Comparison of ENCODE assay signal across 2 cellular contexts in genomic region chr1:201171063-201172036, GRCh38.
A peak's percentile ranks its signal among the peaks of the same experiment; 100 is the strongest.
TF ChIP-seq lines count a peak whose summit lies in the region.

No MANE protein-coding gene starts in this region.

TF ChIP-seq in Ishikawa, 13 proteins besides CTCF, POLR2A, EP300 and RAD21:
- TF ChIP-seq, protein P1, sequence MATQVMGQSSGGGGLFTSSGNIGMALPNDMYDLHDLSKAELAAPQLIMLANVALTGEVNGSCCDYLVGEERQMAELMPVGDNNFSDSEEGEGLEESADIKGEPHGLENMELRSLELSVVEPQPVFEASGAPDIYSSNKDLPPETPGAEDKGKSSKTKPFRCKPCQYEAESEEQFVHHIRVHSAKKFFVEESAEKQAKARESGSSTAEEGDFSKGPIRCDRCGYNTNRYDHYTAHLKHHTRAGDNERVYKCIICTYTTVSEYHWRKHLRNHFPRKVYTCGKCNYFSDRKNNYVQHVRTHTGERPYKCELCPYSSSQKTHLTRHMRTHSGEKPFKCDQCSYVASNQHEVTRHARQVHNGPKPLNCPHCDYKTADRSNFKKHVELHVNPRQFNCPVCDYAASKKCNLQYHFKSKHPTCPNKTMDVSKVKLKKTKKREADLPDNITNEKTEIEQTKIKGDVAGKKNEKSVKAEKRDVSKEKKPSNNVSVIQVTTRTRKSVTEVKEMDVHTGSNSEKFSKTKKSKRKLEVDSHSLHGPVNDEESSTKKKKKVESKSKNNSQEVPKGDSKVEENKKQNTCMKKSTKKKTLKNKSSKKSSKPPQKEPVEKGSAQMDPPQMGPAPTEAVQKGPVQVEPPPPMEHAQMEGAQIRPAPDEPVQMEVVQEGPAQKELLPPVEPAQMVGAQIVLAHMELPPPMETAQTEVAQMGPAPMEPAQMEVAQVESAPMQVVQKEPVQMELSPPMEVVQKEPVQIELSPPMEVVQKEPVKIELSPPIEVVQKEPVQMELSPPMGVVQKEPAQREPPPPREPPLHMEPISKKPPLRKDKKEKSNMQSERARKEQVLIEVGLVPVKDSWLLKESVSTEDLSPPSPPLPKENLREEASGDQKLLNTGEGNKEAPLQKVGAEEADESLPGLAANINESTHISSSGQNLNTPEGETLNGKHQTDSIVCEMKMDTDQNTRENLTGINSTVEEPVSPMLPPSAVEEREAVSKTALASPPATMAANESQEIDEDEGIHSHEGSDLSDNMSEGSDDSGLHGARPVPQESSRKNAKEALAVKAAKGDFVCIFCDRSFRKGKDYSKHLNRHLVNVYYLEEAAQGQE (IDR thresholded peaks at IDR 0.05; ENCODE audit: low read depth) = no peak
- TF ChIP-seq, protein P2, sequence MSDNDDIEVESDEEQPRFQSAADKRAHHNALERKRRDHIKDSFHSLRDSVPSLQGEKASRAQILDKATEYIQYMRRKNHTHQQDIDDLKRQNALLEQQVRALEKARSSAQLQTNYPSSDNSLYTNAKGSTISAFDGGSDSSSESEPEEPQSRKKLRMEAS (IDR thresholded peaks at IDR 0.05) = no peak
- TF ChIP-seq NFIC (IDR thresholded peaks at IDR 0.05) (peak; percentile 77), CREB1 (IDR thresholded peaks at IDR 0.05; ENCODE audit: low read depth) (peak; percentile 52; the same call in 1 of the 2 replicates), USF1 (IDR thresholded peaks at IDR 0.05) (no peak), ZBTB7A (IDR thresholded peaks at IDR 0.05; ENCODE audit: low read depth) (no peak; the same call in none of the 2 replicates), EGR1 (IDR thresholded peaks at IDR 0.05) (no peak), CEBPB (IDR thresholded peaks at IDR 0.05) (no peak), TEAD4 (IDR thresholded peaks at IDR 0.05) (no peak; the same call in 1 of the 2 replicates), TAF1 (IDR thresholded peaks at IDR 0.05; ENCODE audit: low read depth) (peak; percentile 9; the same call in 1 of the 2 replicates), FOXM1 (IDR thresholded peaks at IDR 0.05; ENCODE audit: borderline replicate concordance, low read depth) (no peak), TCF12 (IDR thresholded peaks at IDR 0.05; ENCODE audit: low read depth) (peak; percentile 82), YY1 (IDR thresholded peaks at IDR 0.05; ENCODE audit: low read depth) (no peak)

TF ChIP-seq in K562, 482 proteins besides CTCF, POLR2A, EP300 and RAD21 (continued from another document and continues in another):
- TF ChIP-seq, protein P3, sequence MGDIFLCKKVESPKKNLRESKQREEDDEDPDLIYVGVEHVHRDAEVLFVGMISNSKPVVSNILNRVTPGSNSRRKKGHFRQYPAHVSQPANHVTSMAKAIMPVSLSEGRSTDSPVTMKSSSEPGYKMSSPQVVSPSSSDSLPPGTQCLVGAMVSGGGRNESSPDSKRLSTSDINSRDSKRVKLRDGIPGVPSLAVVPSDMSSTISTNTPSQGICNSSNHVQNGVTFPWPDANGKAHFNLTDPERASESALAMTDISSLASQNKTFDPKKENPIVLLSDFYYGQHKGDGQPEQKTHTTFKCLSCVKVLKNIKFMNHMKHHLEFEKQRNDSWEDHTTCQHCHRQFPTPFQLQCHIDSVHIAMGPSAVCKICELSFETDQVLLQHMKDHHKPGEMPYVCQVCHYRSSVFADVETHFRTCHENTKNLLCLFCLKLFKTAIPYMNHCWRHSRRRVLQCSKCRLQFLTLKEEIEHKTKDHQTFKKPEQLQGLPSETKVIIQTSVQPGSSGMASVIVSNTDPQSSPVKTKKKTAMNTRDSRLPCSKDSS (IDR thresholded peaks at IDR 0.05; ENCODE audit: low read depth, partially characterized antibody) = no peak
- TF ChIP-seq ZSCAN32 (CRISPR knock-in tag; IDR thresholded peaks at IDR 0.05) = no peak
- TF ChIP-seq, protein P4, sequence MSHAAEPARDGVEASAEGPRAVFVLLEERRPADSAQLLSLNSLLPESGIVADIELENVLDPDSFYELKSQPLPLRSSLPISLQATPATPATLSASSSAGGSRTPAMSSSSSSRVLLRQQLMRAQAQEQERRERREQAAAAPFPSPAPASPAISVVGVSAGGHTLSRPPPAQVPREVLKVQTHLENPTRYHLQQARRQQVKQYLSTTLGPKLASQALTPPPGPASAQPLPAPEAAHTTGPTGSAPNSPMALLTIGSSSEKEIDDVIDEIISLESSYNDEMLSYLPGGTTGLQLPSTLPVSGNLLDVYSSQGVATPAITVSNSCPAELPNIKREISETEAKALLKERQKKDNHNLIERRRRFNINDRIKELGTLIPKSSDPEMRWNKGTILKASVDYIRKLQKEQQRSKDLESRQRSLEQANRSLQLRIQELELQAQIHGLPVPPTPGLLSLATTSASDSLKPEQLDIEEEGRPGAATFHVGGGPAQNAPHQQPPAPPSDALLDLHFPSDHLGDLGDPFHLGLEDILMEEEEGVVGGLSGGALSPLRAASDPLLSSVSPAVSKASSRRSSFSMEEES (CRISPR knock-in tag; IDR thresholded peaks at IDR 0.05) = no peak
- no peak for TF ChIP-seq NFRKB (IDR thresholded peaks at IDR 0.05; ENCODE audit: low read depth)
- TF ChIP-seq, protein P5, sequence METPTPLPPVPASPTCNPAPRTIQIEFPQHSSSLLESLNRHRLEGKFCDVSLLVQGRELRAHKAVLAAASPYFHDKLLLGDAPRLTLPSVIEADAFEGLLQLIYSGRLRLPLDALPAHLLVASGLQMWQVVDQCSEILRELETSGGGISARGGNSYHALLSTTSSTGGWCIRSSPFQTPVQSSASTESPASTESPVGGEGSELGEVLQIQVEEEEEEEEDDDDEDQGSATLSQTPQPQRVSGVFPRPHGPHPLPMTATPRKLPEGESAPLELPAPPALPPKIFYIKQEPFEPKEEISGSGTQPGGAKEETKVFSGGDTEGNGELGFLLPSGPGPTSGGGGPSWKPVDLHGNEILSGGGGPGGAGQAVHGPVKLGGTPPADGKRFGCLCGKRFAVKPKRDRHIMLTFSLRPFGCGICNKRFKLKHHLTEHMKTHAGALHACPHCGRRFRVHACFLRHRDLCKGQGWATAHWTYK (CRISPR knock-in tag; IDR thresholded peaks at IDR 0.05) = no peak
- no peak for TF ChIP-seq PRPF4 (IDR thresholded peaks at IDR 0.05; ENCODE audit: insufficient read depth, low read depth, low read length, poor library complexity, severe bottlenecking)
- TF ChIP-seq ZNF76 (CRISPR knock-in tag; IDR thresholded peaks at IDR 0.05; ENCODE audit: borderline replicate concordance) = no peak
- no peak for TF ChIP-seq ZFPM2 (CRISPR knock-in tag; IDR thresholded peaks at IDR 0.05)
- no peak for TF ChIP-seq BCLAF1 (IDR thresholded peaks at IDR 0.05; ENCODE audit: borderline replicate concordance in 1 of 2, control insufficient read depth in 1 of 2, low read depth in 2 of 2, low read length in 1 of 2)
- no peak for TF ChIP-seq BCL6 (CRISPR knock-in tag; IDR thresholded peaks at IDR 0.05)
- TF ChIP-seq KLF13 (tag; IDR thresholded peaks at IDR 0.05; ENCODE audit: borderline replicate concordance, low read depth) = peak; percentile 65; the same call in 1 of the 2 replicates
- TF ChIP-seq, protein P6, sequence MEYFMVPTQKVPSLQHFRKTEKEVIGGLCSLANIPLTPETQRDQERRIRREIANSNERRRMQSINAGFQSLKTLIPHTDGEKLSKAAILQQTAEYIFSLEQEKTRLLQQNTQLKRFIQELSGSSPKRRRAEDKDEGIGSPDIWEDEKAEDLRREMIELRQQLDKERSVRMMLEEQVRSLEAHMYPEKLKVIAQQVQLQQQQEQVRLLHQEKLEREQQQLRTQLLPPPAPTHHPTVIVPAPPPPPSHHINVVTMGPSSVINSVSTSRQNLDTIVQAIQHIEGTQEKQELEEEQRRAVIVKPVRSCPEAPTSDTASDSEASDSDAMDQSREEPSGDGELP (CRISPR knock-in tag; IDR thresholded peaks at IDR 0.05; ENCODE audit: borderline replicate concordance) = 0 out of 2 replicates have a peak, but pooled peaks have one; percentile 22
- TF ChIP-seq ATF7 (IDR thresholded peaks at IDR 0.05) = peak; percentile 99
- TF ChIP-seq CREM (IDR thresholded peaks at IDR 0.05; ENCODE audit: low read depth) = peak; percentile 91
- TF ChIP-seq NFE2L1 (tag; IDR thresholded peaks at IDR 0.05; ENCODE audit: borderline replicate concordance, low read depth) = no peak
- TF ChIP-seq MCM7 (IDR thresholded peaks at IDR 0.05) = no peak
- TF ChIP-seq ZFX (CRISPR knock-in tag; IDR thresholded peaks at IDR 0.05) = peak; percentile 86
- TF ChIP-seq BDP1 (IDR thresholded peaks at IDR 0.05; ENCODE audit: insufficient read depth, insufficient read length) = no peak
- no peak for TF ChIP-seq ZNF124 (CRISPR knock-in tag; IDR thresholded peaks at IDR 0.05)
- no peak for TF ChIP-seq ZNF212 (CRISPR knock-in tag; IDR thresholded peaks at IDR 0.05)
- TF ChIP-seq CHD1 (IDR thresholded peaks at IDR 0.05; ENCODE audit: low read length) = no peak
- peak; percentile 50; the same call in 1 of the 2 replicates for TF ChIP-seq ZNF143 (CRISPR knock-in tag; IDR thresholded peaks at IDR 0.05)
- TF ChIP-seq NR2C1 (IDR thresholded peaks at IDR 0.05) = no peak
- no peak for TF ChIP-seq NR2C1 (tag; IDR thresholded peaks at IDR 0.05)
- no peak for TF ChIP-seq PHF21A (IDR thresholded peaks at IDR 0.05; ENCODE audit: borderline replicate concordance, low read depth)
- no peak for TF ChIP-seq SRSF9 (IDR thresholded peaks at IDR 0.05; ENCODE audit: borderline replicate concordance, low read depth, low read length)
- no peak for TF ChIP-seq RBM39 (optimal IDR thresholded peaks at IDR 0.05; ENCODE audit: low read depth, low read length)
- TF ChIP-seq PHB2 (IDR thresholded peaks at IDR 0.05; ENCODE audit: low read depth) = no peak
- peak; percentile 68; the same call in 1 of the 2 replicates for TF ChIP-seq ZBTB7A (IDR thresholded peaks at IDR 0.05; ENCODE audit: borderline replicate concordance, control insufficient read depth, low read depth, low read length)
- TF ChIP-seq DPF2 (IDR thresholded peaks at IDR 0.05) = peak; percentile 65
- 0 out of 2 replicates have a peak, but pooled peaks have one; percentile 8 for TF ChIP-seq SMAD4 (CRISPR knock-in tag; conservative IDR thresholded peaks at IDR 0.05)
- TF ChIP-seq HSF4 (CRISPR knock-in tag; IDR thresholded peaks at IDR 0.05; ENCODE audit: borderline replicate concordance) = no peak
- peak; percentile 35; the same call in 1 of the 2 replicates for TF ChIP-seq ZNF121 (CRISPR knock-in tag; conservative IDR thresholded peaks at IDR 0.05)
- 0 out of 2 replicates have a peak, but pooled peaks have one; percentile 40 for TF ChIP-seq ZBTB2 (IDR thresholded peaks at IDR 0.05)
- TF ChIP-seq, protein P7, sequence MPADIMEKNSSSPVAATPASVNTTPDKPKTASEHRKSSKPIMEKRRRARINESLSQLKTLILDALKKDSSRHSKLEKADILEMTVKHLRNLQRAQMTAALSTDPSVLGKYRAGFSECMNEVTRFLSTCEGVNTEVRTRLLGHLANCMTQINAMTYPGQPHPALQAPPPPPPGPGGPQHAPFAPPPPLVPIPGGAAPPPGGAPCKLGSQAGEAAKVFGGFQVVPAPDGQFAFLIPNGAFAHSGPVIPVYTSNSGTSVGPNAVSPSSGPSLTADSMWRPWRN (IDR thresholded peaks at IDR 0.05; ENCODE audit: low read depth) = no peak
- no peak; the same call in 1 of the 2 replicates for TF ChIP-seq MIER1 (IDR thresholded peaks at IDR 0.05; ENCODE audit: low read depth)
- TF ChIP-seq HMGN3 (IDR thresholded peaks at IDR 0.05; ENCODE audit: borderline replicate concordance, extremely low read depth, insufficient read length, low read depth, low read length) = peak; percentile 37
- TF ChIP-seq NFYB (IDR thresholded peaks at IDR 0.05; ENCODE audit: extremely low read depth, insufficient read length) = no peak
- no peak for TF ChIP-seq NKRF (IDR thresholded peaks at IDR 0.05; ENCODE audit: borderline replicate concordance)
- peak; percentile 46 for TF ChIP-seq PHF20 (IDR thresholded peaks at IDR 0.05; ENCODE audit: partially characterized antibody)
- TF ChIP-seq MYC (IDR thresholded peaks at IDR 0.05; ENCODE audit: low read depth, low read length) = no peak
- 0 out of 2 replicates have a peak, but pooled peaks have one; percentile 3 for TF ChIP-seq MYC (CRISPR knock-in tag; IDR thresholded peaks at IDR 0.05; ENCODE audit: borderline replicate concordance, low read depth)
- TF ChIP-seq ATF1 (CRISPR knock-in tag; IDR thresholded peaks at IDR 0.05) = no peak
- TF ChIP-seq ATF1 (tag; IDR thresholded peaks at IDR 0.05) = peak; percentile 93
- TF ChIP-seq CREB1 (IDR thresholded peaks at IDR 0.05) = peak; percentile 49; the same call in 1 of the 2 replicates
- peak; percentile 89 for TF ChIP-seq CREB1 (CRISPR knock-in tag; IDR thresholded peaks at IDR 0.05)
